Comparison of ENCODE assay signal across 9 cellular contexts in the genomic region with DNA sequence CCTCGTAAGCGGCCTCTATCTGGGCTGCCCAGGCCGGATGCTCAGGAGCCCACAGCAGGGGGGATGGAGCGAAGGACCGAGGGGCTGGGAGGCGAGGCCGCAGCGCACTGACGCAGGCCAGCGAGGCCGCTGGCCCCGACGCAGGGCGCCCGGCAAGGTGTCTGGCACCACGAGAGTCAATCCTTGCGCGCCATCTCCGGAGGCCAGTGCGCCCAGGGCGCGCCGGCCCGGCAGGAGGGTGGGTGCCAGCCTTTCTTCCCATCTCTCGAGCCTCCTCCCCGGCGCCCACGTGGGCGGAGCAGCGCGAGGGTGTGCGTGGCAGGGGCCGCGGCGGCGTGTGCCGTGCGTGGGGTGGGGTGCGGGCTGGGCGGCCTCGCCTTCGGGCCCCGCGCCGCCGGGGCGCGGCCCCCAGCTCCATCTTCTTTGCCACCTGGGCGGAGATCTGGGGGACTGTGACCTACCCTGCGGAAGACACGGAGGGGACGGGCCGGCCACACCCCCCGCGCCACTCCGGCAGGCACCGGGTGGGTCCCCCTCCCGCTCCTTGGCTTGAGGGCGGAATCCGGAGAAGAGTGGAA. TPM values are rescaled to one million over a fixed set of nuclear protein-coding genes. Genes with fewer than 3 reads are reported as not detected.
DNase-seq lines count a peak whose midpoint lies in the region; ATAC-seq and TF ChIP-seq lines count a peak whose summit lies in the region.
"Had no signal": no experiment of that assay in that cellular context is flagged by ENCODE, and none has a peak within 500 bp of the region (broad histone marks: within the 10 kb centered on the region; RNA-seq: fewer than 3 reads in every experiment).

No MANE protein-coding gene starts in this region.

- no peaks in the 10 kb centered on the region for H4K20me1 ChIP-seq in hepatocyte (ENCODE audit: insufficient read depth, poor library complexity, severe bottlenecking)

- H3K9me3 Mint-ChIP-seq in activated CD4-positive, alpha-beta T cell treated with anti-CD3 and anti-CD28 coated beads, Interleukin-2, amount 10 ng/mL, durations not matched to agents 7 days and 5 days, result peaks cover 2% of the 10 kb centered on the region

- H3K4me2 ChIP-seq in hepatocyte, result peak overlapping the region; percentile 99

- H3K36me3 ChIP-seq in hepatocyte (replicated peaks; ENCODE audit: insufficient read depth, low read depth) (no peaks in the 10 kb centered on the region), right lobe of liver (no peaks in the 10 kb centered on the region)

- peaks cover 60% of the 10 kb centered on the region for H3K27me3 ChIP-seq in hepatocyte
- peaks cover 0 to 5% of the 10 kb centered on the region in 2 donors for H3K27me3 ChIP-seq in right lobe of liver

- H3K36me3 Mint-ChIP-seq in activated CD4-positive, alpha-beta T cell treated with anti-CD3 and anti-CD28 coated beads, Interleukin-2, amount 10 ng/mL, durations not matched to agents 7 days and 5 days (ENCODE audit: low read depth), result peaks cover 7% of the 10 kb centered on the region

- peak overlapping the region; percentile 75 for H3K4me3 Mint-ChIP-seq in activated CD4-positive, alpha-beta T cell treated with anti-CD3 and anti-CD28 coated beads, Interleukin-2, amount 10 ng/mL, durations not matched to agents 7 days and 5 days

- intact Hi-C loops in right lobe of liver (cut with DNase I), result no loop called here

- peaks cover 37% of the 10 kb centered on the region for H3K4me1 Mint-ChIP-seq in activated CD4-positive, alpha-beta T cell treated with anti-CD3 and anti-CD28 coated beads, Interleukin-2, amount 10 ng/mL, durations not matched to agents 7 days and 5 days

- peaks cover 30% of the 10 kb centered on the region for H3K27me3 Mint-ChIP-seq in activated CD4-positive, alpha-beta T cell treated with anti-CD3 and anti-CD28 coated beads, Interleukin-2, amount 10 ng/mL, durations not matched to agents 7 days and 5 days

- no peak for TF ChIP-seq POLR2A in right lobe of liver (IDR thresholded peaks at IDR 0.05)

- H2AFZ ChIP-seq in hepatocyte, result peak overlapping the region; percentile 31

- no peaks in the 10 kb centered on the region for H3K79me2 ChIP-seq in hepatocyte

- no peaks in the 10 kb centered on the region for H3K9me2 ChIP-seq in hepatocyte (replicated peaks; ENCODE audit: insufficient read depth)

- H3K9me3 ChIP-seq in hepatocyte (ENCODE audit: low read depth) (no peaks in the 10 kb centered on the region), right lobe of liver (no peaks in the 10 kb centered on the region)

- H3K27ac Mint-ChIP-seq in activated CD4-positive, alpha-beta T cell treated with anti-CD3 and anti-CD28 coated beads, Interleukin-2, amount 10 ng/mL, durations not matched to agents 7 days and 5 days, result peak overlapping the region; percentile 78

- under 1% methylated on average over 48 of the region's 60 CpGs for WGBS in hepatocyte (ENCODE audit: low lambda C conversion rate, missing lambda C conversion rate)
- no CpG with 5 or more reads among the region's 60 CpGs for WGBS in right lobe of liver (ENCODE audit: insufficient coverage, low coverage, low lambda C conversion rate, missing lambda C conversion rate)

- TF ChIP-seq CTCF in hepatocyte (IDR thresholded peaks at IDR 0.05; ENCODE audit: poor library complexity) (no peak), right lobe of liver (IDR thresholded peaks at IDR 0.05) (no peak)

- H3K4me3 ChIP-seq in hepatocyte, result no peak overlapping the region
- H3K4me3 ChIP-seq in right lobe of liver, result no peak overlapping the region

- H3K27ac ChIP-seq in hepatocyte, result no peak overlapping the region
- H3K27ac ChIP-seq in right lobe of liver, result no peak overlapping the region

- POLR2A ChIA-PET in activated CD4-positive, alpha-beta T cell treated with anti-CD3 and anti-CD28 coated beads, Interleukin-2, amount 10 ng/mL, durations not matched to agents 7 days and 5 days (lab: Charles Lee), result interaction anchor here (1.1 kb wide), 1 partner anchor 19 kb away, joined by 3 read pairs; no protein-coding TSS in a partner anchor

- no peak for ATAC-seq in stimulated activated naive CD8-positive, alpha-beta T cell treated with anti-CD3 and anti-CD28 coated beads, Interleukin-15, Interleukin-2, amounts not matched to agents 100 U/mL and 50 U/mL, for 24 hours
- ATAC-seq in right lobe of liver, result no peak

- H3K4me1 ChIP-seq in hepatocyte (ENCODE audit: insufficient read depth) (peaks cover 2% of the 10 kb centered on the region), right lobe of liver (peaks cover 0 to 10% (median 0%) of the 10 kb centered on the region in 4 donors)

- CTCF ChIA-PET in activated CD4-positive, alpha-beta T cell treated with anti-CD3 and anti-CD28 coated beads, Interleukin-2, amount 10 ng/mL, durations not matched to agents 7 days and 5 days (lab: Charles Lee), result interaction anchor here (1.1 to 1.2 kb wide), 2 partner anchors 132 to 201 kb away, joined by 3 read pairs; no protein-coding TSS in a partner anchor

- peak; percentile 28 for DNase-seq in NCI-H2227 (lab: John Stamatoyannopoulos, UW; ENCODE audit: unreplicated experiment)
- DNase-seq in NCI-H2227 treated with DMSO at 0.1 percent for 48 hours (lab: John Stamatoyannopoulos, UW), result no peak
- DNase-seq in activated CD4-positive, alpha-beta T cell treated with anti-CD3 and anti-CD28 coated beads, Interleukin-2, amount 10 ng/mL, durations not matched to agents 7 days and 5 days, result peak; percentile 33
- peak; percentile 18 for DNase-seq in hepatocyte (ENCODE audit: low spot score)
- peak; percentile 43 for DNase-seq in stimulated activated naive CD8-positive, alpha-beta T cell treated with anti-CD3 and anti-CD28 coated beads, Interleukin-15, Interleukin-2, amounts not matched to agents 100 U/mL and 50 U/mL, for 24 hours
- no peak for DNase-seq in NCI-H1436 (lab: John Stamatoyannopoulos, UW)
- no peak for DNase-seq in right lobe of liver
- no peak for DNase-seq in Ammon's horn (ENCODE audit: low spot score)

RNA-seq across cellular contexts. Expression of gene JAKMIP1, which starts 0.9 kb away (rescaled TPM):
- total RNA-seq in activated CD4-positive, alpha-beta T cell treated with anti-CD3 and anti-CD28 coated beads, Interleukin-2, amount 10 ng/mL, durations not matched to agents 7 days and 5 days, result 10 to 100 TPM in 1 of 2 experiments, 1 to 10 TPM in 1; 9.6 to 10.9 TPM
- total RNA-seq in hepatocyte, result not detected in 2 replicates
- 0.06 TPM in 1 of 2 replicates, not detected in the other for polyA plus RNA-seq in hepatocyte
- under 1 TPM in 1 of 6 experiments, not detected in 5; 0.12 TPM for total RNA-seq in right lobe of liver
- total RNA-seq: myocyte had no signal

Comparison
In these comparisons a context has a peak if more than half of its experiments do, and no peak if none do; other contexts are left out.
1. DNase-seq: peak in NCI-H2227 (single experiment), activated CD4-positive, alpha-beta T cell treated with anti-CD3 and anti-CD28 coated beads, Interleukin-2, amount 10 ng/mL, durations not matched to agents 7 days and 5 days (single experiment), hepatocyte (single experiment) and stimulated activated naive CD8-positive, alpha-beta T cell treated with anti-CD3 and anti-CD28 coated beads, Interleukin-15, Interleukin-2, amounts not matched to agents 100 U/mL and 50 U/mL, for 24 hours (single experiment); none in NCI-H2227 treated with DMSO at 0.1 percent for 48 hours (single experiment), NCI-H1436 (single experiment), right lobe of liver (0 of 3) and Ammon's horn (single experiment).
2. RNA of gene JAKMIP1, which starts 0.9 kb away (total RNA-seq): 9.6 to 10.9 TPM in activated CD4-positive, alpha-beta T cell treated with anti-CD3 and anti-CD28 coated beads, Interleukin-2, amount 10 ng/mL, durations not matched to agents 7 days and 5 days; 0.12 TPM in right lobe of liver and not detected in hepatocyte; every median in the first group is over 4 times any median in the second.